ENCODE assay signal across 14 cellular contexts in genomic region chr17:41679740-41680425, GRCh38. TPM values are rescaled to one million over a fixed set of nuclear protein-coding genes. Genes with fewer than 3 reads are reported as not detected.
DNase-seq lines count a peak whose midpoint lies in the region; ATAC-seq and TF ChIP-seq lines count a peak whose summit lies in the region.
"Had no signal": no experiment of that assay in that cellular context is flagged by ENCODE, and none has a peak within 500 bp of the region (broad histone marks: within the 10 kb centered on the region; RNA-seq: fewer than 3 reads in every experiment).

No MANE protein-coding gene starts in this region.

- no CpG with 5 or more reads among the region's 5 CpGs for WGBS in neuronal stem cell (ENCODE audit: extremely low coverage in 2 of 2, insufficient read length in 2 of 2, insufficient replicate concordance in 1 of 2), 2 donors

- TF ChIP-seq CTCF in colonic mucosa (IDR thresholded peaks at IDR 0.05) (no peak), RWPE1 (conservative IDR thresholded peaks at IDR 0.05; ENCODE audit: low read depth) (no peak)

- H3K4me1 ChIP-seq in colonic mucosa, result no peaks in the 10 kb centered on the region
- peaks cover 14 to 15% of the 10 kb centered on the region in 2 donors for H3K4me1 ChIP-seq in neuronal stem cell (ENCODE audit: control insufficient read depth in 2 of 2, insufficient read depth in 1 of 2, low read depth in 1 of 2, low read length in 2 of 2)

- H2BK120ac ChIP-seq in neuronal stem cell (ENCODE audit: low read depth, low read length), result no peak overlapping the region

- H3K27ac Mint-ChIP-seq in T-helper 1 cell treated with Interleukin-12 subunit alpha and Interleukin-12 subunit beta and Interleukin-4 antibody, amounts not matched to agents 30 μg/mL and 1 μg/mL, for 36 hours, result peak overlapping the region; percentile 97

- H3K36me3 Mint-ChIP-seq in T-helper 1 cell treated with Interleukin-12 subunit alpha and Interleukin-12 subunit beta and Interleukin-4 antibody, amounts not matched to agents 30 μg/mL and 1 μg/mL, for 36 hours (ENCODE audit: low read depth), result peaks cover 8% of the 10 kb centered on the region

- H3K27ac ChIP-seq in KOPT-K1 (ENCODE audit: low read depth, low read length, poor library complexity, severe bottlenecking) (peak overlapping the region; percentile 81), colonic mucosa (peak overlapping the region; percentile 89), neuronal stem cell (replicated peaks; ENCODE audit: low read length) (no peak overlapping the region), RWPE1 (no peak overlapping the region)
- H3K27ac ChIP-seq: 22Rv1 had no signal

- ATAC-seq in HG02610 (IDR thresholded peaks at IDR 0.05; ENCODE audit: unreplicated experiment), result no peak

- intact Hi-C loops in colonic mucosa (cut with DNase I), result no loop called here

- H3K79me1 ChIP-seq in neuronal stem cell (ENCODE audit: low read depth, low read length), result no peaks in the 10 kb centered on the region

- H3K4ac ChIP-seq in neuronal stem cell (ENCODE audit: low read length), result no peak overlapping the region

- H3K4me1 Mint-ChIP-seq in T-helper 1 cell treated with Interleukin-12 subunit alpha and Interleukin-12 subunit beta and Interleukin-4 antibody, amounts not matched to agents 30 μg/mL and 1 μg/mL, for 36 hours (ENCODE audit: low read depth), result peaks cover 47% of the 10 kb centered on the region

- POLR2A ChIA-PET in RWPE1 (lab: Yijun Ruan, JAX; ENCODE audit: low non-redundant PET), result interaction anchor here (0.6 to 2.3 kb wide), 4 partner anchors 9 to 1363 kb away, joined by 3 to 24 read pairs (median 4); partner anchors contain the start of gene EIF1

- no peak overlapping the region for H4K91ac ChIP-seq in neuronal stem cell (ENCODE audit: low read depth, low read length, poor library complexity)

- CTCF ChIA-PET in RWPE1 (lab: Yijun Ruan, JAX), result interaction anchor here (1.1 to 1.6 kb wide), 3 partner anchors 8 to 32 kb away, joined by 3 to 5 read pairs (median 3); no protein-coding TSS in a partner anchor

- no peak overlapping the region for H3K18ac ChIP-seq in neuronal stem cell (ENCODE audit: low read length)

- peak overlapping the region; percentile 5 for H2BK15ac ChIP-seq in neuronal stem cell (ENCODE audit: low read length)

- no peak overlapping the region for H3K4me2 ChIP-seq in neuronal stem cell (ENCODE audit: insufficient read depth, low read length, poor library complexity, severe bottlenecking)

- H2AK5ac ChIP-seq in neuronal stem cell (ENCODE audit: low read depth, low read length), result no peak overlapping the region

- TF ChIP-seq POLR2A in erythroblast (IDR thresholded peaks at IDR 0.05; ENCODE audit: low read length), result no peak

- H3K4me3 ChIP-seq in colonic mucosa, result no peak overlapping the region
- no peak overlapping the region for H3K4me3 ChIP-seq in neuronal stem cell (ENCODE audit: low read length in 2 of 2)

- H3K36me3 ChIP-seq in KOPT-K1 (ENCODE audit: insufficient read depth, low read length), result no peaks in the 10 kb centered on the region
- H3K36me3 ChIP-seq in colonic mucosa, result no peaks in the 10 kb centered on the region
- no peaks in the 10 kb centered on the region for H3K36me3 ChIP-seq in neuronal stem cell (replicated peaks in 1 of 2; ENCODE audit: control insufficient read depth in 2 of 2, insufficient read depth in 2 of 2, low read length in 2 of 2)

- H4K8ac ChIP-seq in neuronal stem cell (ENCODE audit: low read depth, low read length), result no peak overlapping the region

- H3K27me3 ChIP-seq in colonic mucosa, result no peaks in the 10 kb centered on the region
- H3K27me3 ChIP-seq in neuronal stem cell (ENCODE audit: control insufficient read depth in 3 of 3, insufficient read depth in 3 of 3, low read depth in 1 of 3, low read length in 3 of 3), result no peaks in the 10 kb centered on the region

- H3K9ac ChIP-seq in colonic mucosa (ENCODE audit: low read depth in 2 of 2, low read length in 2 of 2), result no peak overlapping the region
- H3K9ac ChIP-seq in neuronal stem cell (ENCODE audit: low read depth, low read length, poor library complexity), result no peak overlapping the region

- H3K9me3 ChIP-seq in KOPT-K1 (ENCODE audit: insufficient read depth, low read length, poor library complexity, severe bottlenecking) (no peaks in the 10 kb centered on the region), colonic mucosa (no peaks in the 10 kb centered on the region), neuronal stem cell (replicated peaks in 1 of 2; ENCODE audit: control insufficient read depth in 2 of 2, insufficient read depth in 1 of 2, low read depth in 1 of 2, low read length in 2 of 2) (no peaks in the 10 kb centered on the region)

- peak overlapping the region; percentile 86 for H3K4me3 Mint-ChIP-seq in T-helper 1 cell treated with Interleukin-12 subunit alpha and Interleukin-12 subunit beta and Interleukin-4 antibody, amounts not matched to agents 30 μg/mL and 1 μg/mL, for 36 hours

- no peaks in the 10 kb centered on the region for H3K27me3 Mint-ChIP-seq in T-helper 1 cell treated with Interleukin-12 subunit alpha and Interleukin-12 subunit beta and Interleukin-4 antibody, amounts not matched to agents 30 μg/mL and 1 μg/mL, for 36 hours (ENCODE audit: low read depth)

- H3K9me3 Mint-ChIP-seq in T-helper 1 cell treated with Interleukin-12 subunit alpha and Interleukin-12 subunit beta and Interleukin-4 antibody, amounts not matched to agents 30 μg/mL and 1 μg/mL, for 36 hours, result no peaks in the 10 kb centered on the region

- DNase-seq in T-helper 1 cell (no peak), colonic mucosa (no peak), neuronal stem cell (ENCODE audit: low spot score) (no peak), erythroblast (lab: John Stamatoyannopoulos, UW) (no peak), RWPE1 (ENCODE audit: low spot score) (no peak)
- DNase-seq: amniotic stem cell, T1000 had no signal

- H3K23ac ChIP-seq in neuronal stem cell (ENCODE audit: low read depth, low read length, poor library complexity), result no peak overlapping the region

- no peak overlapping the region for H2BK12ac ChIP-seq in neuronal stem cell (ENCODE audit: low read length)

- H3K14ac ChIP-seq in neuronal stem cell (ENCODE audit: low read length), result no peak overlapping the region

- no peak overlapping the region for H2BK5ac ChIP-seq in neuronal stem cell (ENCODE audit: low read length)

- H2AFZ ChIP-seq in neuronal stem cell (ENCODE audit: low read length), result peak overlapping the region; percentile 46

RNA-seq across cellular contexts. Expression of gene EIF1, which starts 8.8 kb away (rescaled TPM):
- total RNA-seq in colonic mucosa, result 100 to 1,000 TPM; 574 to 740 TPM
- 353 TPM for polyA plus RNA-seq in neuronal stem cell (2013, experiment 1 of 2)
- 340 TPM for polyA plus RNA-seq in neuronal stem cell (2013, experiment 2 of 2)

RNA-seq across cellular contexts. Expression of gene GAST, which starts 32.2 kb away (rescaled TPM):
- total RNA-seq in colonic mucosa, result not detected
- not detected for polyA plus RNA-seq in neuronal stem cell (2013, experiment 1 of 2)
- not detected for polyA plus RNA-seq in neuronal stem cell (2013, experiment 2 of 2)
- total RNA-seq: dermis microvascular lymphatic vessel endothelial cell, HFFc6, subcutaneous adipose tissue had no signal

RNA-seq across cellular contexts. Expression of gene HAP1, which starts 54.6 kb away (rescaled TPM):
- under 1 TPM; 0.10 to 0.53 TPM for total RNA-seq in colonic mucosa
- polyA plus RNA-seq in neuronal stem cell (2013, experiment 1 of 2), result 1.5 TPM
- 1.5 TPM for polyA plus RNA-seq in neuronal stem cell (2013, experiment 2 of 2)
- total RNA-seq: subcutaneous adipose tissue had no signal

RNA-seq across cellular contexts. Expression of gene KRT17, which starts 55.5 kb away (rescaled TPM):
- 1 to 10 TPM in 1 of 2 donors, not detected in 1; 1.2 TPM for total RNA-seq in colonic mucosa
- 0.07 TPM for polyA plus RNA-seq in neuronal stem cell (2013, experiment 1 of 2)
- polyA plus RNA-seq in neuronal stem cell (2013, experiment 2 of 2), result 0.03 TPM
- total RNA-seq: subcutaneous adipose tissue had no signal

Comparison
In these comparisons a context has a peak if more than half of its experiments do, and no peak if none do; other contexts are left out.
1. H3K27ac ChIP-seq: peak in KOPT-K1 (single experiment) and colonic mucosa (single experiment); none in neuronal stem cell (single experiment) and RWPE1 (single experiment).